In the genomic region with DNA sequence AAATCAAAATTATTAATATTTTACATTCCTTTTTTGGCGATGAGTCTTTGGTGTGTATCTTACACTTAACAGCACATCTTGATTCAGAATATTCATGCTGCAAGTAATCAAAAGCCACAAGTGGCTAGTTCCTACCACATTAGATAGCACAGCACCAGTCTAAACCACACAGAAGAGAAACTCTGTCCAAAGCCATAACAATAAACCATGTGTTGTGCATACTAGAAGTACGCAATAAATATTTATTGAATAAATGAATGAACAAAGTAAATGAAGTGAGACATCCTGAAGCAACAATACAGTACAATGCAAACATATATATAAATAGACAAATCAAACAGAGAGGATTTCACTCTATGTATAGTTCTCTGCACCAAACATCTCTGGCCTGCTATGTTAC, we compare ENCODE assay signal across 33 cellular contexts.
DNase-seq lines count a peak whose midpoint lies in the region; ATAC-seq, FAIRE-seq and TF ChIP-seq lines count a peak whose summit lies in the region.
"Had no signal": no experiment of that assay in that cellular context is flagged by ENCODE, and none has a peak within 500 bp of the region (broad histone marks: within the 10 kb centered on the region; RNA-seq: fewer than 3 reads in every experiment).

No MANE protein-coding gene starts in this region.

- H4K20me1 ChIP-seq in K562 (replicated peaks; ENCODE audit: control insufficient read depth, insufficient read depth, low read length), result no peaks in the 10 kb centered on the region

- H3K36me3 ChIP-seq in SJSA1 (no peaks in the 10 kb centered on the region), K562 (ENCODE audit: control insufficient read depth, insufficient read depth, low read length) (no peaks in the 10 kb centered on the region), WERI-Rb-1 (no peaks in the 10 kb centered on the region)
- H3K36me3 ChIP-seq: lower lobe of right lung had no signal

- no peak for TF ChIP-seq EP300 in K562 (IDR thresholded peaks at IDR 0.05; ENCODE audit: low read length)

- H3K27me3 ChIP-seq in SJSA1 (replicated peaks) (no peaks in the 10 kb centered on the region), K562 (ENCODE audit: control insufficient read depth in 2 of 2, insufficient read depth in 2 of 2, low read length in 2 of 2) (no peaks in the 10 kb centered on the region), WERI-Rb-1 (ENCODE audit: insufficient read depth, low read depth, severe bottlenecking) (no peaks in the 10 kb centered on the region)

- H3K4me2 ChIP-seq in K562 (ENCODE audit: insufficient read depth, low read length), result no peak overlapping the region

- peak; percentile 19 for DNase-seq in DMS53 (lab: John Stamatoyannopoulos, UW)
- DNase-seq in DMS53 treated with DMSO at 0.1 percent for 48 hours (lab: John Stamatoyannopoulos, UW; ENCODE audit: unreplicated experiment), result no peak
- peak in 1 of 2 experiments; percentile 12 for DNase-seq in SJSA1 (ENCODE audit: low read depth in 1 of 2, low spot score in 2 of 2)
- no peak for DNase-seq in K562 (ENCODE audit: extremely low read depth in 1 of 4, low spot score in 3 of 4)
- no peak for DNase-seq in progenitor cell of endocrine pancreas (ENCODE audit: low spot score, unreplicated experiment)
- DNase-seq in WERI-Rb-1, result no peak
- DNase-seq in activated naive CD4-positive, alpha-beta T cell treated with anti-CD3 and anti-CD28 coated beads for 36 hours, result no peak
- DNase-seq: activated CD4-positive, alpha-beta T cell treated with anti-CD3 and anti-CD28 coated beads for 36 hours; activated CD8-positive, alpha-beta T cell treated with anti-CD3 and anti-CD28 coated beads for 36 hours; amygdala; DMS79 treated with DMSO at 0.1 percent for 48 hours; effector CD4-positive, alpha-beta T cell; GDM1; hypothalamus; KG1; lower lobe of right lung; MM.1S; mucosa of descending colon; NCI-H1417; NCI-H2029 treated with DMSO at 0.1 percent for 48 hours; NCI-H69; small intestine; stimulated activated CD4-positive, alpha-beta T cell treated with anti-CD3 and anti-CD28 coated beads, Interleukin-1b, Interleukin-23, amount 100 ng/mL, for 48 hours; stimulated activated naive CD8-positive, alpha-beta T cell treated with anti-CD3 and anti-CD28 coated beads, Interleukin-15, Interleukin-2, amounts not matched to agents 100 U/mL and 50 U/mL, for 24 hours; T-helper 2 cell had no signal

- intact Hi-C loops in K562 (cut with micrococcal nuclease), result no loop called here
- intact Hi-C loops in activated naive CD4-positive, alpha-beta T cell treated with anti-CD3 and anti-CD28 coated beads for 36 hours (cut with micrococcal nuclease), result no loop called here

- H3K9ac ChIP-seq in K562 (ENCODE audit: insufficient read depth in 1 of 2, low read depth in 2 of 2, low read length in 2 of 2), result no peak overlapping the region; a peak in 1 of 4 replicates

- CTCF ChIA-PET in K562 (lab: Yijun Ruan, JAX; ENCODE audit: low intra/inter-chr PET ratio), result no interaction called here
- CTCF ChIA-PET in activated naive CD4-positive, alpha-beta T cell treated with anti-CD3 and anti-CD28 coated beads for 36 hours (lab: Charles Lee), result no interaction called here

- H3K9me1 ChIP-seq in K562 (ENCODE audit: control insufficient read depth, insufficient read depth, low read length), result no peaks in the 10 kb centered on the region

- H3K27ac Mint-ChIP-seq in progenitor cell of endocrine pancreas, result peak overlapping the region; percentile 50
- H3K27ac Mint-ChIP-seq in activated naive CD4-positive, alpha-beta T cell treated with anti-CD3 and anti-CD28 coated beads for 36 hours, result no peak overlapping the region
- H3K27ac Mint-ChIP-seq: activated CD4-positive, alpha-beta T cell treated with anti-CD3 and anti-CD28 coated beads for 36 hours; activated CD8-positive, alpha-beta T cell treated with anti-CD3 and anti-CD28 coated beads for 36 hours; activated naive CD4-positive, alpha-beta T cell treated with anti-CD3 and anti-CD28 coated beads, Interleukin-2, amount 50 U/mL, for 24 hours; activated T-helper 17 cell treated with anti-CD3 and anti-CD28 coated beads, Interleukin-2, amount 50 U/mL, for 72 hours; natural killer cell treated with Interleukin-12 subunit alpha and Interleukin-12 subunit beta and Interleukin-15 and Interleukin-18, amount 100 ng/mL, for 72 hours had no signal

- peaks cover 17% of the 10 kb centered on the region for H3K36me3 Mint-ChIP-seq in progenitor cell of endocrine pancreas (ENCODE audit: insufficient read depth)
- H3K36me3 Mint-ChIP-seq in activated naive CD4-positive, alpha-beta T cell treated with anti-CD3 and anti-CD28 coated beads for 36 hours (ENCODE audit: low read depth), result peaks cover 10% of the 10 kb centered on the region
- H3K36me3 Mint-ChIP-seq: natural killer cell treated with Interleukin-12 subunit alpha and Interleukin-12 subunit beta and Interleukin-15 and Interleukin-18, amount 100 ng/mL, for 72 hours had no signal

- H3K4me1 ChIP-seq in SJSA1 (replicated peaks) (peaks cover 15% of the 10 kb centered on the region), K562 (replicated peaks in 1 of 2; ENCODE audit: control insufficient read depth in 2 of 2, insufficient read depth in 2 of 2, low read length in 2 of 2) (peaks cover 3 to 22% of the 10 kb centered on the region in 2 experiments; a peak in 3 of 5 replicates)

- BruUV-seq in K562 (replicated peaks; lab: Mats Ljungman, UMichigan), result no TSS peak

- in situ Hi-C loops in K562 (cut with MboI), result no loop called here

- no peak for TF ChIP-seq RAD21 in K562 (CRISPR knock-in tag; conservative IDR thresholded peaks at IDR 0.05 in 1 of 2, IDR thresholded peaks at IDR 0.05 in 1 of 2)

- no peak overlapping the region for H3K4me3 ChIP-seq in SJSA1
- H3K4me3 ChIP-seq in K562, result no peak overlapping the region
- H3K4me3 ChIP-seq in WERI-Rb-1 (ENCODE audit: low read depth, low read length), result no peak overlapping the region
- H3K4me3 ChIP-seq: lower lobe of right lung, mucosa of descending colon had no signal

- no peak overlapping the region for H3K4me3 Mint-ChIP-seq in progenitor cell of endocrine pancreas (ENCODE audit: low read depth)
- no peak overlapping the region for H3K4me3 Mint-ChIP-seq in activated naive CD4-positive, alpha-beta T cell treated with anti-CD3 and anti-CD28 coated beads for 36 hours
- H3K4me3 Mint-ChIP-seq: activated CD4-positive, alpha-beta T cell treated with anti-CD3 and anti-CD28 coated beads for 36 hours; activated CD8-positive, alpha-beta T cell treated with anti-CD3 and anti-CD28 coated beads for 36 hours; activated naive CD4-positive, alpha-beta T cell treated with anti-CD3 and anti-CD28 coated beads, Interleukin-2, amount 50 U/mL, for 24 hours; activated T-helper 17 cell treated with anti-CD3 and anti-CD28 coated beads, Interleukin-2, amount 50 U/mL, for 72 hours; natural killer cell treated with Interleukin-12 subunit alpha and Interleukin-12 subunit beta and Interleukin-15 and Interleukin-18, amount 100 ng/mL, for 72 hours had no signal

- ATAC-seq in K562 (0 out of 3 replicates have a peak, but pooled peaks have one; percentile 19), GM21526 (IDR thresholded peaks at IDR 0.05; ENCODE audit: low FRiP score, unreplicated experiment) (no peak)
- ATAC-seq: activated CD4-positive, alpha-beta T cell treated with anti-CD3 and anti-CD28 coated beads for 36 hours; activated CD8-positive, alpha-beta T cell treated with anti-CD3 and anti-CD28 coated beads for 36 hours; activated T-helper 17 cell treated with anti-CD3 and anti-CD28 coated beads, Interleukin-2, amount 50 U/mL, for 72 hours; lower lobe of right lung; mucosa of descending colon; natural killer cell treated with Interleukin-12 subunit alpha and Interleukin-12 subunit beta and Interleukin-15 and Interleukin-18, amount 100 ng/mL, for 72 hours; stimulated activated naive CD8-positive, alpha-beta T cell treated with anti-CD3 and anti-CD28 coated beads, Interleukin-15, Interleukin-2, amounts not matched to agents 100 U/mL and 50 U/mL, for 24 hours had no signal

- no peak for FAIRE-seq in K562 (lab: Jason Lieb, UNC)
- FAIRE-seq: colon, RCC 7860, small intestine, urothelium cell line had no signal

- TF ChIP-seq CTCF in K562 (IDR thresholded peaks at IDR 0.05 in 2 of 3, conservative IDR thresholded peaks at IDR 0.05 in 1 of 3; ENCODE audit: insufficient read depth in 2 of 3, low read depth in 1 of 3, low read length in 3 of 3) (no peak), progenitor cell of endocrine pancreas (IDR thresholded peaks at IDR 0.05; ENCODE audit: unreplicated experiment) (no peak), WERI-Rb-1 (IDR thresholded peaks at IDR 0.05; ENCODE audit: low read depth, low read length) (no peak)

- H3K9me3 ChIP-seq in SJSA1 (replicated peaks) (no peaks in the 10 kb centered on the region), K562 (replicated peaks; ENCODE audit: control insufficient read depth, insufficient read depth, low read depth, low read length) (no peaks in the 10 kb centered on the region), WERI-Rb-1 (ENCODE audit: severe bottlenecking) (no peaks in the 10 kb centered on the region)
- H3K9me3 ChIP-seq: lower lobe of right lung, mucosa of descending colon had no signal

- no peak for TF ChIP-seq POLR2A in K562 (conservative IDR thresholded peaks at IDR 0.05)

- H3K27me3 Mint-ChIP-seq in progenitor cell of endocrine pancreas, result no peaks in the 10 kb centered on the region
- H3K27me3 Mint-ChIP-seq in activated naive CD4-positive, alpha-beta T cell treated with anti-CD3 and anti-CD28 coated beads for 36 hours (ENCODE audit: low read depth), result no peaks in the 10 kb centered on the region
- H3K27me3 Mint-ChIP-seq: activated CD4-positive, alpha-beta T cell treated with anti-CD3 and anti-CD28 coated beads for 36 hours; activated CD8-positive, alpha-beta T cell treated with anti-CD3 and anti-CD28 coated beads for 36 hours; activated naive CD4-positive, alpha-beta T cell treated with anti-CD3 and anti-CD28 coated beads, Interleukin-2, amount 50 U/mL, for 24 hours; activated T-helper 17 cell treated with anti-CD3 and anti-CD28 coated beads, Interleukin-2, amount 50 U/mL, for 72 hours; natural killer cell treated with Interleukin-12 subunit alpha and Interleukin-12 subunit beta and Interleukin-15 and Interleukin-18, amount 100 ng/mL, for 72 hours had no signal

- no peaks in the 10 kb centered on the region for H3K79me2 ChIP-seq in K562 (ENCODE audit: control insufficient read depth, insufficient read depth, low read length)

- WGBS in K562 (ENCODE audit: insufficient coverage, low coverage, missing lambda C conversion rate), result 47% methylated on average over 2 of the region's 2 CpGs

- peak overlapping the region; percentile 51 for H3K27ac ChIP-seq in SJSA1
- H3K27ac ChIP-seq in K562 (ENCODE audit: extremely low read depth, low read depth, low read length), result peak overlapping the region; percentile 48; the same call in 1 of the 3 replicates
- no peak overlapping the region for H3K27ac ChIP-seq in WERI-Rb-1
- H3K27ac ChIP-seq: 22Rv1, lower lobe of right lung had no signal

- peaks cover 10% of the 10 kb centered on the region for H3K9me3 Mint-ChIP-seq in progenitor cell of endocrine pancreas (ENCODE audit: low read depth)
- no peaks in the 10 kb centered on the region for H3K9me3 Mint-ChIP-seq in activated naive CD4-positive, alpha-beta T cell treated with anti-CD3 and anti-CD28 coated beads for 36 hours
- H3K9me3 Mint-ChIP-seq: activated naive CD4-positive, alpha-beta T cell treated with anti-CD3 and anti-CD28 coated beads, Interleukin-2, amount 50 U/mL, for 24 hours had no signal

- POLR2A ChIA-PET in K562 (lab: Yijun Ruan, JAX), result no interaction called here

- peak overlapping the region; percentile 87 for H2AFZ ChIP-seq in K562 (ENCODE audit: low read depth, low read length)

- peaks cover 21% of the 10 kb centered on the region for H3K4me1 Mint-ChIP-seq in progenitor cell of endocrine pancreas (ENCODE audit: low read depth)
- no peaks in the 10 kb centered on the region for H3K4me1 Mint-ChIP-seq in activated naive CD4-positive, alpha-beta T cell treated with anti-CD3 and anti-CD28 coated beads for 36 hours (ENCODE audit: low read depth)
- H3K4me1 Mint-ChIP-seq: activated CD4-positive, alpha-beta T cell treated with anti-CD3 and anti-CD28 coated beads for 36 hours; activated naive CD4-positive, alpha-beta T cell treated with anti-CD3 and anti-CD28 coated beads, Interleukin-2, amount 50 U/mL, for 24 hours; activated T-helper 17 cell treated with anti-CD3 and anti-CD28 coated beads, Interleukin-2, amount 50 U/mL, for 72 hours had no signal
